8 cellular contexts compared by ENCODE assay signal in the genomic region with DNA sequence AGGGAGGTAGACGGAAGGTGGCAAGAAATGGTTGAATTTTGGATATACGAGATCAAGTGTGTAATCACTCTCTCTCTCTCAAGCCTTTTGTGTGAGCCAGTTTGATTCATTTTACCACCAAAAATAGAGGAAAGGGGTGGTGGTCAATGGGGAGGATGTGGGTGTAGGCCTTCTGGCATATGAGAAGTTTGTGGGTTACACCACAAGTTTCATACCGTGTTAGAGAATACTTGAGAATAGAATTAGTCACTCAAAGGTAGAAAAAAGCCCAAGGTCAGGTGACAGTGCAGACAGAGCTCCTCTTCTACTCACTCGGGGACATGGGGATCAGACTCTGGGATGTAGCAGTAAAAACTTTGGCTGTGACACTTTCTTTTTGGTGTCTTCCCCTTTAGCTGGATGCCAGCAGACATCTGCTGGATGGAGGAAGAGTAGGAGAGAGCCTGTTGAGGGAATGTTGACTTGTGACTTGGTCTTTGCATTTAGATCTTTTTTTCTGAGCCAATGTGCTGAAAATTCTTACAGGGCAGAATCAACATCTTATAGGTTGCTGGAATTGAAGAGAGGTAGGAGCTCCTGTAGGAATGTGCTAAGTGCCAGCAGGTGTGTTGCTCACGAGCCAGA. TPM values are rescaled to one million over a fixed set of nuclear protein-coding genes. Genes with fewer than 3 reads are reported as not detected.
DNase-seq lines count a peak whose midpoint lies in the region; ATAC-seq, FAIRE-seq and TF ChIP-seq lines count a peak whose summit lies in the region.

No MANE protein-coding gene starts in this region.

- TF ChIP-seq CTCF in mucosa of descending colon (IDR thresholded peaks at IDR 0.05) (no peak), transverse colon (IDR thresholded peaks at IDR 0.05) (no peak), D721Med (IDR thresholded peaks at IDR 0.05; ENCODE audit: insufficient read depth, missing control alignments) (no peak)

- peak; percentile 100 for ATAC-seq in HG02798 (IDR thresholded peaks at IDR 0.05; ENCODE audit: poor library complexity, unreplicated experiment)
- ATAC-seq in mucosa of descending colon: peak; percentile 63

- FAIRE-seq in GM18507 (lab: Jason Lieb, UNC): peak; percentile 98
- no peak for FAIRE-seq in D721Med (lab: Jason Lieb, UNC)

- intact Hi-C loops in mucosa of descending colon (cut with DNase I, micrococcal nuclease): no loop called here
- intact Hi-C loops in transverse colon (cut with DNase I; ENCODE audit: low total_unique reads): no loop called here

- no peaks in the 10 kb centered on the region for H3K9me3 ChIP-seq in mucosa of descending colon
- H3K9me3 ChIP-seq in transverse colon: peaks cover 0 to 5% of the 10 kb centered on the region in 2 donors

- no peaks in the 10 kb centered on the region for H3K36me3 ChIP-seq in mucosa of descending colon (ENCODE audit: low read depth)
- no peaks in the 10 kb centered on the region for H3K36me3 ChIP-seq in transverse colon

- in situ Hi-C loops in transverse colon (cut with MboI; ENCODE audit: low pct_ligation_motif_present in 1 of 4, low pct_unique_long_range_greater_than_20kb in 1 of 4, low sequenced_read_pairs in 3 of 4): loop anchor here in 1 of 4 donors (10.0 kb wide), 1 partner anchor 80 kb away; no protein-coding TSS in a partner anchor

- no peak for TF ChIP-seq POLR2A in transverse colon (IDR thresholded peaks at IDR 0.05)

- 65 to 80% methylated on average over 4 to 5 of the region's 5 CpGs for WGBS in transverse colon (ENCODE audit: low coverage in 1 of 2), 2 donors

- TF ChIP-seq EP300 in transverse colon (IDR thresholded peaks at IDR 0.05; ENCODE audit: low read depth): no peak

- peak; percentile 60 for DNase-seq in GM18507 (ENCODE audit: extremely low spot score, insufficient read length, low read depth)
- peak in 4 of 5 donors; percentile 12 to 85 (median 34) for DNase-seq in T-helper 1 cell
- DNase-seq in mucosa of descending colon: peak in 1 of 3 donors; percentile 34
- no peak for DNase-seq in transverse colon
- no peak for DNase-seq in epidermal melanocyte (ENCODE audit: insufficient read length, low spot score)
- no peak for DNase-seq in D721Med (ENCODE audit: insufficient read length, low spot score)
- DNase-seq in NCI-H2196 treated with DMSO at 0.1 percent for 48 hours (lab: John Stamatoyannopoulos, UW; ENCODE audit: unreplicated experiment): no peak

- H3K4me1 ChIP-seq in mucosa of descending colon (ENCODE audit: low read depth): no peaks in the 10 kb centered on the region
- peaks cover 3 to 12% (median 6%) of the 10 kb centered on the region in 4 donors for H3K4me1 ChIP-seq in transverse colon

- H3K4me3 ChIP-seq in mucosa of descending colon (no peak overlapping the region), transverse colon (no peak overlapping the region)

- H3K27me3 ChIP-seq in transverse colon: no peaks in the 10 kb centered on the region

- H3K27ac ChIP-seq in transverse colon: no peak overlapping the region

RNA-seq across cellular contexts. Expression of gene RYK, which starts 43.8 kb away (rescaled TPM):
- total RNA-seq in mucosa of descending colon: 10 to 100 TPM; 36.3 to 80.6 (median 43.7) TPM
- 10 to 100 TPM; 20.2 to 91.1 (median 61.6) TPM for total RNA-seq in transverse colon

Comparison
In these comparisons a context has a peak if more than half of its experiments do, and no peak if none do; other contexts are left out.
1. DNase-seq: peak in GM18507 (single experiment) and T-helper 1 cell (4 of 5); none in transverse colon (single experiment), epidermal melanocyte (single experiment), D721Med (single experiment) and NCI-H2196 treated with DMSO at 0.1 percent for 48 hours (single experiment).